In the genomic region with DNA sequence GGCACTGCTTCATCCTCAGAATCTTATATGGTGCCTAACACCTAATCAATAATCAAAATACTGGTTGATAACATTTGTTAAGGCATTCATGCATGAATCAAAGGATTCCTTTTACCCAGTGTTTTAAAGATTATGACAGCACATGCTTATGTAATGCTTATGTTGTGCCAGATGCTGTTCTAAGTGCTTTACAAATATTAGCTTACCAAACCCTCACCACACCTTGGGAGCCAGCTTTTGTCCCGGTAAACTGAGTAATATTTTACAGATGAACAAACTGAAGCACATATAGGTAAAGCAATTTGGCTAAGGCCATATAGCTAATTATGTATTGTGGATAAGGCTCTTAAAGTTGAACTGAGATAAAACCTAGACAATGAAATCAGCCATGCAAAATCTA, we compare ENCODE assay signal across 1 cellular context.
TF ChIP-seq lines count a peak whose summit lies in the region.

No MANE protein-coding gene starts in this region.

TF ChIP-seq in WTC11, 78 proteins besides CTCF, POLR2A, EP300 and RAD21 (continued from another document):
- TF ChIP-seq, protein P1, sequence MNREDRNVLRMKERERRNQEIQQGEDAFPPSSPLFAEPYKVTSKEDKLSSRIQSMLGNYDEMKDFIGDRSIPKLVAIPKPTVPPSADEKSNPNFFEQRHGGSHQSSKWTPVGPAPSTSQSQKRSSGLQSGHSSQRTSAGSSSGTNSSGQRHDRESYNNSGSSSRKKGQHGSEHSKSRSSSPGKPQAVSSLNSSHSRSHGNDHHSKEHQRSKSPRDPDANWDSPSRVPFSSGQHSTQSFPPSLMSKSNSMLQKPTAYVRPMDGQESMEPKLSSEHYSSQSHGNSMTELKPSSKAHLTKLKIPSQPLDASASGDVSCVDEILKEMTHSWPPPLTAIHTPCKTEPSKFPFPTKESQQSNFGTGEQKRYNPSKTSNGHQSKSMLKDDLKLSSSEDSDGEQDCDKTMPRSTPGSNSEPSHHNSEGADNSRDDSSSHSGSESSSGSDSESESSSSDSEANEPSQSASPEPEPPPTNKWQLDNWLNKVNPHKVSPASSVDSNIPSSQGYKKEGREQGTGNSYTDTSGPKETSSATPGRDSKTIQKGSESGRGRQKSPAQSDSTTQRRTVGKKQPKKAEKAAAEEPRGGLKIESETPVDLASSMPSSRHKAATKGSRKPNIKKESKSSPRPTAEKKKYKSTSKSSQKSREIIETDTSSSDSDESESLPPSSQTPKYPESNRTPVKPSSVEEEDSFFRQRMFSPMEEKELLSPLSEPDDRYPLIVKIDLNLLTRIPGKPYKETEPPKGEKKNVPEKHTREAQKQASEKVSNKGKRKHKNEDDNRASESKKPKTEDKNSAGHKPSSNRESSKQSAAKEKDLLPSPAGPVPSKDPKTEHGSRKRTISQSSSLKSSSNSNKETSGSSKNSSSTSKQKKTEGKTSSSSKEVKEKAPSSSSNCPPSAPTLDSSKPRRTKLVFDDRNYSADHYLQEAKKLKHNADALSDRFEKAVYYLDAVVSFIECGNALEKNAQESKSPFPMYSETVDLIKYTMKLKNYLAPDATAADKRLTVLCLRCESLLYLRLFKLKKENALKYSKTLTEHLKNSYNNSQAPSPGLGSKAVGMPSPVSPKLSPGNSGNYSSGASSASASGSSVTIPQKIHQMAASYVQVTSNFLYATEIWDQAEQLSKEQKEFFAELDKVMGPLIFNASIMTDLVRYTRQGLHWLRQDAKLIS (CRISPR knock-in tag; IDR thresholded peaks at IDR 0.05; ENCODE audit: borderline replicate concordance): no peak
- TF ChIP-seq ERG (CRISPR knock-in tag; IDR thresholded peaks at IDR 0.05) (no peak), SMAD4 (CRISPR knock-in tag; IDR thresholded peaks at IDR 0.05) (no peak), CREM (CRISPR knock-in tag; IDR thresholded peaks at IDR 0.05) (no peak), ZNF671 (CRISPR knock-in tag; IDR thresholded peaks at IDR 0.05) (no peak), CBFB (CRISPR knock-in tag; IDR thresholded peaks at IDR 0.05; ENCODE audit: low read depth) (no peak), NFE2L1 (CRISPR knock-in tag; IDR thresholded peaks at IDR 0.05) (no peak), ZNF396 (CRISPR knock-in tag; IDR thresholded peaks at IDR 0.05; ENCODE audit: borderline replicate concordance) (no peak), FOXP1 (CRISPR knock-in tag; IDR thresholded peaks at IDR 0.05; ENCODE audit: borderline replicate concordance) (no peak), ELF4 (CRISPR knock-in tag; IDR thresholded peaks at IDR 0.05; ENCODE audit: low read depth) (no peak), ZNF121 (CRISPR knock-in tag; IDR thresholded peaks at IDR 0.05) (no peak)
- TF ChIP-seq, protein P2, sequence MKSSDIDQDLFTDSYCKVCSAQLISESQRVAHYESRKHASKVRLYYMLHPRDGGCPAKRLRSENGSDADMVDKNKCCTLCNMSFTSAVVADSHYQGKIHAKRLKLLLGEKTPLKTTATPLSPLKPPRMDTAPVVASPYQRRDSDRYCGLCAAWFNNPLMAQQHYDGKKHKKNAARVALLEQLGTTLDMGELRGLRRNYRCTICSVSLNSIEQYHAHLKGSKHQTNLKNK (CRISPR knock-in tag; IDR thresholded peaks at IDR 0.05): no peak
- TF ChIP-seq, protein P3, sequence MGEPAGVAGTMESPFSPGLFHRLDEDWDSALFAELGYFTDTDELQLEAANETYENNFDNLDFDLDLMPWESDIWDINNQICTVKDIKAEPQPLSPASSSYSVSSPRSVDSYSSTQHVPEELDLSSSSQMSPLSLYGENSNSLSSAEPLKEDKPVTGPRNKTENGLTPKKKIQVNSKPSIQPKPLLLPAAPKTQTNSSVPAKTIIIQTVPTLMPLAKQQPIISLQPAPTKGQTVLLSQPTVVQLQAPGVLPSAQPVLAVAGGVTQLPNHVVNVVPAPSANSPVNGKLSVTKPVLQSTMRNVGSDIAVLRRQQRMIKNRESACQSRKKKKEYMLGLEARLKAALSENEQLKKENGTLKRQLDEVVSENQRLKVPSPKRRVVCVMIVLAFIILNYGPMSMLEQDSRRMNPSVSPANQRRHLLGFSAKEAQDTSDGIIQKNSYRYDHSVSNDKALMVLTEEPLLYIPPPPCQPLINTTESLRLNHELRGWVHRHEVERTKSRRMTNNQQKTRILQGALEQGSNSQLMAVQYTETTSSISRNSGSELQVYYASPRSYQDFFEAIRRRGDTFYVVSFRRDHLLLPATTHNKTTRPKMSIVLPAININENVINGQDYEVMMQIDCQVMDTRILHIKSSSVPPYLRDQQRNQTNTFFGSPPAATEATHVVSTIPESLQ (CRISPR knock-in tag; IDR thresholded peaks at IDR 0.05): no peak
TF ChIP-seq in WTC11: peak in this region for 0.
